ENCODE assay signal across 8 cellular contexts in the genomic region with DNA sequence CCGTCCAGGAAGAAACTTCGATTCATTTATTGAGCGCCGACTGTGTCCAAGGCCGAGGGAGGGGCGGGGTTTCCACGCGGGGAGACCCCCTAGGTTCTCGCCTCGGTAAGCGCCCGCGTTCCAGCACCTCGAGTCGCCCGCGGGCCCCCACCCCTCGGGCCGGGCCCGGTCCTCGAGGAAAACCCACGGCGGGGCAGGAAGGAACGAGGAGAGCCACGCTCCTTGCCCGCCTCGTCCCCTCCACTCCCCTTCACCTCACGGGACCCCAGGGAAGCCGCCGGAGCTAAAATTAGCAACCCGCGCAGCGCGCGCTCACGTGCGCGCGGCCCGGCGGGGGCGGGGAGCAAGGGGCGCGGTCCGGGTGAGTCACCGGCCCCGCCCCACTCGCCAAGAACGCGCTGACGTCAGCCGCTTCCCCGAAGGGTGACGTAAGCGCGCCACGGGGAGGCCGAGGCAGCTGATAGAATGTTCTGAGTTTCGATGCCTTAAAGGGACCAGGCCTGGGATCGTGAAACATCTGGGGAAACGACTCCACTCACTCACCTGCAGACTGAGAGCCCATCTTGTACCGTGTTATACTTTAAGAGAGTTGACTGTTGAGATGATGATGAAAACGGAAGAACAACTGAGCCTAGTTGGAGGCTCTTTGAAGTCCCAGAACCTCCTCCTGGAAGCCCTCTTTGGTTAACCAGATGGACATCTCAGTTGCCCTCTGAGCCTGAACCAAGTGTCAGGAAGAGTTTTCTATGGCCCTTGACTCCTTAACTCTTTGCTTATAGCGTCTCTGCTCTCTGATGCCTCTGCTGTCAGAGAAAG. TPM values are rescaled to one million over a fixed set of nuclear protein-coding genes. Genes with fewer than 3 reads are reported as not detected.
A peak's percentile ranks its signal among the peaks of the same experiment; 100 is the strongest.
DNase-seq lines count a peak whose midpoint lies in the region; ATAC-seq lines count a peak whose summit lies in the region.

No MANE protein-coding gene starts in this region.

- CTCF ChIA-PET in activated CD4-positive, alpha-beta T cell treated with anti-CD3 and anti-CD28 coated beads, Interleukin-2, amount 10 ng/mL, durations not matched to agents 7 days and 5 days (lab: Charles Lee), result interaction anchor here (0.5 to 1.4 kb wide), 7 partner anchors 8 to 1195 kb away, joined by 3 to 5 read pairs (median 4); no protein-coding TSS in a partner anchor

- peak overlapping the region; percentile 88 to 99 (median 92) for H3K4me2 ChIP-seq in BLaER1 treated with 17β-estradiol and CSF1 and Interleukin-3, amounts not matched to agents 10 nM and 100 nM

- peak overlapping the region; percentile 90 to 99 (median 92) for H3K27ac ChIP-seq in BLaER1 treated with 17β-estradiol and CSF1 and Interleukin-3, amounts not matched to agents 10 nM and 100 nM

- peaks cover 32% of the 10 kb centered on the region for H3K27me3 Mint-ChIP-seq in activated CD4-positive, alpha-beta T cell treated with anti-CD3 and anti-CD28 coated beads, Interleukin-2, amount 10 ng/mL, durations not matched to agents 7 days and 5 days

- peak overlapping the region; percentile 64 to 81 (median 73) for H3K4me3 ChIP-seq in BLaER1 treated with 17β-estradiol and CSF1 and Interleukin-3, amounts not matched to agents 10 nM and 100 nM

- H3K9me3 ChIP-seq in BLaER1 treated with 17β-estradiol and CSF1 and Interleukin-3, amounts not matched to agents 10 nM and 100 nM (replicated peaks in 1 of 11), result peaks cover 0 to 7% (median 0%) of the 10 kb centered on the region in 11 experiments; a peak in 3 of 22 replicates

- H3K4me1 Mint-ChIP-seq in activated CD4-positive, alpha-beta T cell treated with anti-CD3 and anti-CD28 coated beads, Interleukin-2, amount 10 ng/mL, durations not matched to agents 7 days and 5 days, result peaks cover 7% of the 10 kb centered on the region

- H3K9ac ChIP-seq in BLaER1 treated with 17β-estradiol and CSF1 and Interleukin-3, amounts not matched to agents 10 nM and 100 nM, result peak overlapping the region; percentile 86 to 99 (median 90)

- peaks cover 3% of the 10 kb centered on the region for H3K9me3 Mint-ChIP-seq in activated CD4-positive, alpha-beta T cell treated with anti-CD3 and anti-CD28 coated beads, Interleukin-2, amount 10 ng/mL, durations not matched to agents 7 days and 5 days

- peak; percentile 61 for DNase-seq in GM19240 (ENCODE audit: insufficient read length, low spot score)
- DNase-seq in NCI-H524 (lab: John Stamatoyannopoulos, UW), result peak; percentile 65 to 83
- DNase-seq in activated CD4-positive, alpha-beta T cell treated with anti-CD3 and anti-CD28 coated beads, Interleukin-2, amount 10 ng/mL, durations not matched to agents 7 days and 5 days, result peak; percentile 94
- peak; percentile 54 for DNase-seq in cortex of kidney (lab: John Stamatoyannopoulos, UW)
- DNase-seq in left kidney (ENCODE audit: low read depth, low spot score), result peak; percentile 97
- peak; percentile 91 for DNase-seq in stimulated activated CD4-positive, alpha-beta T cell treated with anti-CD3 and anti-CD28 coated beads, Interleukin-1b, Interleukin-23, amount 100 ng/mL, for 48 hours

- H3K36me3 ChIP-seq in BLaER1 treated with 17β-estradiol and CSF1 and Interleukin-3, amounts not matched to agents 10 nM and 100 nM, result no peaks in the 10 kb centered on the region

- H4K20me1 ChIP-seq in BLaER1 treated with 17β-estradiol and CSF1 and Interleukin-3, amounts not matched to agents 10 nM and 100 nM, result no peaks in the 10 kb centered on the region

- peak overlapping the region; percentile 61 for H3K4me3 Mint-ChIP-seq in activated CD4-positive, alpha-beta T cell treated with anti-CD3 and anti-CD28 coated beads, Interleukin-2, amount 10 ng/mL, durations not matched to agents 7 days and 5 days

- H3K4me1 ChIP-seq in BLaER1 treated with 17β-estradiol and CSF1 and Interleukin-3, amounts not matched to agents 10 nM and 100 nM, result peaks cover 9 to 20% (median 13%) of the 10 kb centered on the region in 10 experiments

- peaks cover 1% of the 10 kb centered on the region for H3K36me3 Mint-ChIP-seq in activated CD4-positive, alpha-beta T cell treated with anti-CD3 and anti-CD28 coated beads, Interleukin-2, amount 10 ng/mL, durations not matched to agents 7 days and 5 days (ENCODE audit: low read depth)

- H3K27ac Mint-ChIP-seq in activated CD4-positive, alpha-beta T cell treated with anti-CD3 and anti-CD28 coated beads, Interleukin-2, amount 10 ng/mL, durations not matched to agents 7 days and 5 days, result peak overlapping the region; percentile 92

- peak; percentile 91 for ATAC-seq in HG03442 (IDR thresholded peaks at IDR 0.05; ENCODE audit: unreplicated experiment)

- H3K27me3 ChIP-seq in BLaER1 treated with 17β-estradiol and CSF1 and Interleukin-3, amounts not matched to agents 10 nM and 100 nM, result no peaks in the 10 kb centered on the region

- POLR2A ChIA-PET in activated CD4-positive, alpha-beta T cell treated with anti-CD3 and anti-CD28 coated beads, Interleukin-2, amount 10 ng/mL, durations not matched to agents 7 days and 5 days (lab: Charles Lee), result interaction anchor here (0.9 kb wide), 1 partner anchor 50 kb away, joined by 3 read pairs; a partner anchor contains a TSS

RNA-seq across cellular contexts. Expression of a gene that starts 49.7 kb away (rescaled TPM):
- 10 to 100 TPM; 10.0 to 13.0 TPM for total RNA-seq in activated CD4-positive, alpha-beta T cell treated with anti-CD3 and anti-CD28 coated beads, Interleukin-2, amount 10 ng/mL, durations not matched to agents 7 days and 5 days

Comparison
In these comparisons a context has a peak if more than half of its experiments do, and no peak if none do; other contexts are left out.
1. Peak in every context shown above with its lines: DNase-seq, ATAC-seq, H3K4me3 ChIP-seq and H3K27ac ChIP-seq.